In the genomic region with DNA sequence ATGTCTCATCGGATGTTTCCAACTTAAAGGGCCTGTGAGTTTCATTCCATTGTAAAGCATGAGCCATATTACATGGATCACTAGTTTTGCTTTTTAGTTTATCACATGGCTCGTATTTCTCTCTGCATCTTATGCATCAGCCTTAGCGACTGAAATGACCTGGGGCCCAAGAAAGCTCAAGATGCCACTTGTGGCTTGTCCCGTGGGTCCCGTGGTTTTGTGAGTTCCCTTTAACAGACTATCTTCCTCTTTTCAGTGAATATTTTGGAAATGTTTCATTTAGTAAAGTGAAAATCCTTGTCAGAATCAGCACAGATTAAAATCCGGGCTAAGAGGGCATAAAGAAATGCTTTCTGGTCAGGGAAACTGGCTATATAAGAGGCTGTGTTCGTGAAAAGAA, we compare ENCODE assay signal across 2 cellular contexts.
TF ChIP-seq lines count a peak whose summit lies in the region.

No MANE protein-coding gene starts in this region.

TF ChIP-seq in SK-N-SH, 30 proteins besides CTCF, POLR2A, EP300 and RAD21 (continued from another document):
- TF ChIP-seq ZBTB33 (IDR thresholded peaks at IDR 0.05; ENCODE audit: borderline replicate concordance, low read depth), result no peak
- TF ChIP-seq NRF1 (IDR thresholded peaks at IDR 0.05; ENCODE audit: low read depth, low read length), result no peak
- no peak for TF ChIP-seq FOXM1 (IDR thresholded peaks at IDR 0.05; ENCODE audit: low read depth)
- TF ChIP-seq, protein P1, sequence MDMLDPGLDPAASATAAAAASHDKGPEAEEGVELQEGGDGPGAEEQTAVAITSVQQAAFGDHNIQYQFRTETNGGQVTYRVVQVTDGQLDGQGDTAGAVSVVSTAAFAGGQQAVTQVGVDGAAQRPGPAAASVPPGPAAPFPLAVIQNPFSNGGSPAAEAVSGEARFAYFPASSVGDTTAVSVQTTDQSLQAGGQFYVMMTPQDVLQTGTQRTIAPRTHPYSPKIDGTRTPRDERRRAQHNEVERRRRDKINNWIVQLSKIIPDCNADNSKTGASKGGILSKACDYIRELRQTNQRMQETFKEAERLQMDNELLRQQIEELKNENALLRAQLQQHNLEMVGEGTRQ (IDR thresholded peaks at IDR 0.05; ENCODE audit: borderline replicate concordance, low read depth, low read length), result no peak
- TF ChIP-seq MEF2A (IDR thresholded peaks at IDR 0.05; ENCODE audit: borderline replicate concordance, low read depth), result no peak
- no peak for TF ChIP-seq RFX5 (IDR thresholded peaks at IDR 0.05; ENCODE audit: low read length)
- TF ChIP-seq USF1 (IDR thresholded peaks at IDR 0.05; ENCODE audit: borderline replicate concordance, low read depth), result no peak
- TF ChIP-seq RCOR1 (IDR thresholded peaks at IDR 0.05; ENCODE audit: low read length), result no peak
- TF ChIP-seq JUND (IDR thresholded peaks at IDR 0.05), result no peak
- TF ChIP-seq CHD2 (IDR thresholded peaks at IDR 0.05; ENCODE audit: low read length, partially characterized antibody), result no peak
- TF ChIP-seq YY1 (IDR thresholded peaks at IDR 0.05; ENCODE audit: low read depth), result no peak
- no peak for TF ChIP-seq GABPA (IDR thresholded peaks at IDR 0.05; ENCODE audit: low read depth)
- no peak for TF ChIP-seq EZH2phosphoT487 (IDR thresholded peaks at IDR 0.05; ENCODE audit: borderline replicate concordance, low read depth)
- no peak for TF ChIP-seq POLR2AphosphoS5 (IDR thresholded peaks at IDR 0.05; ENCODE audit: low read depth, low read length)
- TF ChIP-seq, protein P2, sequence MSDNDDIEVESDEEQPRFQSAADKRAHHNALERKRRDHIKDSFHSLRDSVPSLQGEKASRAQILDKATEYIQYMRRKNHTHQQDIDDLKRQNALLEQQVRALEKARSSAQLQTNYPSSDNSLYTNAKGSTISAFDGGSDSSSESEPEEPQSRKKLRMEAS (IDR thresholded peaks at IDR 0.05; ENCODE audit: low read depth), result no peak
TF ChIP-seq in SK-N-SH: peak in this region for 0.

TF ChIP-seq in SK-N-SH treated with all-trans-retinoic acid at 6 μM for 48 hours, 23 proteins besides CTCF, POLR2A, EP300 and RAD21 (continued from another document):
- TF ChIP-seq, protein P3, sequence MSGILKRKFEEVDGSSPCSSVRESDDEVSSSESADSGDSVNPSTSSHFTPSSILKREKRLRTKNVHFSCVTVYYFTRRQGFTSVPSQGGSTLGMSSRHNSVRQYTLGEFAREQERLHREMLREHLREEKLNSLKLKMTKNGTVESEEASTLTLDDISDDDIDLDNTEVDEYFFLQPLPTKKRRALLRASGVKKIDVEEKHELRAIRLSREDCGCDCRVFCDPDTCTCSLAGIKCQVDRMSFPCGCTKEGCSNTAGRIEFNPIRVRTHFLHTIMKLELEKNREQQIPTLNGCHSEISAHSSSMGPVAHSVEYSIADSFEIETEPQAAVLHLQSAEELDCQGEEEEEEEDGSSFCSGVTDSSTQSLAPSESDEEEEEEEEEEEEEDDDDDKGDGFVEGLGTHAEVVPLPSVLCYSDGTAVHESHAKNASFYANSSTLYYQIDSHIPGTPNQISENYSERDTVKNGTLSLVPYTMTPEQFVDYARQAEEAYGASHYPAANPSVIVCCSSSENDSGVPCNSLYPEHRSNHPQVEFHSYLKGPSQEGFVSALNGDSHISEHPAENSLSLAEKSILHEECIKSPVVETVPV (CRISPR knock-in tag; IDR thresholded peaks at IDR 0.05), result no peak
